In genomic region chr7:111026806-111027205, GRCh38 we compare ENCODE assay signal across 16 cellular contexts.
DNase-seq lines count a peak whose midpoint lies in the region; ATAC-seq and TF ChIP-seq lines count a peak whose summit lies in the region.
"Had no signal": no experiment of that assay in that cellular context is flagged by ENCODE, and none has a peak within 500 bp of the region (broad histone marks: within the 10 kb centered on the region; RNA-seq: fewer than 3 reads in every experiment).

No MANE protein-coding gene starts in this region.

- DNase-seq in CD4-positive, alpha-beta T cell = no peak
- no peak for DNase-seq in DND-41
- DNase-seq in NCI-H345 treated with DMSO at 0.1 percent for 48 hours (lab: John Stamatoyannopoulos, UW; ENCODE audit: unreplicated experiment) = peak; percentile 27
- DNase-seq in WERI-Rb-1 = no peak
- DNase-seq in effector CD8-positive, alpha-beta T cell (lab: John Stamatoyannopoulos, UW) = no peak
- DNase-seq in stimulated activated CD4-positive, alpha-beta T cell treated with anti-CD3 and anti-CD28 coated beads, Interleukin-4, amount 100 ng/mL, for 4 hours = no peak
- DNase-seq: activated CD8-positive, alpha-beta memory T cell treated with anti-CD3 and anti-CD28 coated beads, Interleukin-2, amount 50 U/mL, for 48 hours; foreskin melanocyte; GF-D8; NCI-H187 treated with DMSO at 0.1 percent for 48 hours; NCI-H774; posterior cingulate gyrus; thyroid gland had no signal

- H3K4me3 ChIP-seq in DND-41 (ENCODE audit: low read depth in 1 of 2, low read length in 2 of 2) (no peak overlapping the region), WERI-Rb-1 (ENCODE audit: low read depth, low read length) (no peak overlapping the region)
- H3K4me3 ChIP-seq: thyroid gland had no signal

- H3K79me2 ChIP-seq in DND-41 (ENCODE audit: insufficient read depth, low read length) = no peaks in the 10 kb centered on the region

- peaks cover 5% of the 10 kb centered on the region for H3K9me3 Mint-ChIP-seq in CD4-positive, alpha-beta T cell
- peaks cover 2% of the 10 kb centered on the region for H3K9me3 Mint-ChIP-seq in activated naive CD8-positive, alpha-beta T cell (ENCODE audit: low read depth)

- H3K27ac Mint-ChIP-seq in CD4-positive, alpha-beta T cell = peak overlapping the region; percentile 82
- H3K27ac Mint-ChIP-seq in activated naive CD8-positive, alpha-beta T cell = peak overlapping the region; percentile 99

- peaks cover 77% of the 10 kb centered on the region for H3K4me1 Mint-ChIP-seq in CD4-positive, alpha-beta T cell (ENCODE audit: low read depth)
- peaks cover 89% of the 10 kb centered on the region for H3K4me1 Mint-ChIP-seq in activated naive CD8-positive, alpha-beta T cell (ENCODE audit: low read depth)

- no peaks in the 10 kb centered on the region for H3K9me3 ChIP-seq in CD4-positive, alpha-beta T cell (ENCODE audit: control insufficient read depth, low read length)
- H3K9me3 ChIP-seq in DND-41 (ENCODE audit: insufficient read depth, low read length, severe bottlenecking) = no peaks in the 10 kb centered on the region
- no peaks in the 10 kb centered on the region for H3K9me3 ChIP-seq in WERI-Rb-1 (ENCODE audit: severe bottlenecking)
- H3K9me3 ChIP-seq: thyroid gland had no signal

- H3K4me2 ChIP-seq in DND-41 (ENCODE audit: insufficient read depth, low read length) = no peak overlapping the region

- peaks cover 10% of the 10 kb centered on the region for H3K36me3 Mint-ChIP-seq in CD4-positive, alpha-beta T cell (ENCODE audit: low read depth)
- H3K36me3 Mint-ChIP-seq in activated naive CD8-positive, alpha-beta T cell = peaks cover 11% of the 10 kb centered on the region

- peak overlapping the region; percentile 34 for H2AFZ ChIP-seq in DND-41 (ENCODE audit: low read depth, low read length)

- H3K27ac ChIP-seq in CD4-positive, alpha-beta T cell (ENCODE audit: low read depth, low read length) = no peak overlapping the region
- peak overlapping the region; percentile 88 for H3K27ac ChIP-seq in DND-41 (ENCODE audit: low read length)
- no peak overlapping the region for H3K27ac ChIP-seq in WERI-Rb-1
- H3K27ac ChIP-seq: thyroid gland, VCaP had no signal

- no peaks in the 10 kb centered on the region for H3K27me3 ChIP-seq in CD4-positive, alpha-beta T cell (ENCODE audit: control insufficient read depth, insufficient read depth, low read length)
- no peaks in the 10 kb centered on the region for H3K27me3 ChIP-seq in DND-41 (ENCODE audit: insufficient read depth, low read length, poor library complexity)
- H3K27me3 ChIP-seq in WERI-Rb-1 (ENCODE audit: insufficient read depth, low read depth, severe bottlenecking) = no peaks in the 10 kb centered on the region
- H3K27me3 ChIP-seq: thyroid gland had no signal

- H3K27me3 Mint-ChIP-seq in CD4-positive, alpha-beta T cell = no peaks in the 10 kb centered on the region
- no peaks in the 10 kb centered on the region for H3K27me3 Mint-ChIP-seq in activated naive CD8-positive, alpha-beta T cell

- no peak for TF ChIP-seq CTCF in CD4-positive, alpha-beta T cell (IDR thresholded peaks at IDR 0.05)
- TF ChIP-seq CTCF in DND-41 (IDR thresholded peaks at IDR 0.05; ENCODE audit: borderline replicate concordance, extremely low read depth, low read length, poor library complexity, severe bottlenecking) (no peak), WERI-Rb-1 (IDR thresholded peaks at IDR 0.05; ENCODE audit: low read depth, low read length) (no peak)

- H3K36me3 ChIP-seq in DND-41 (ENCODE audit: insufficient read depth, low read length) = no peaks in the 10 kb centered on the region
- no peaks in the 10 kb centered on the region for H3K36me3 ChIP-seq in WERI-Rb-1
- H3K36me3 ChIP-seq: thyroid gland had no signal

- CTCF ChIA-PET in CD4-positive, alpha-beta T cell (lab: Charles Lee) = no interaction called here

- no peak for ATAC-seq in CD4-positive, alpha-beta T cell (ENCODE audit: poor library complexity)
- ATAC-seq in DND-41 (ENCODE audit: insufficient read depth, low read depth) (no peak), HG03520 (IDR thresholded peaks at IDR 0.05; ENCODE audit: unreplicated experiment) (no peak)

- H3K4me1 ChIP-seq in DND-41 (ENCODE audit: insufficient read depth, low read length) = peaks cover 70% of the 10 kb centered on the region

- POLR2A ChIA-PET in CD4-positive, alpha-beta T cell (lab: Charles Lee) = interaction anchor here (0.7 to 7.8 kb wide), 2 partner anchors 55 to 90 kb away, joined by 3 to 63 read pairs; no protein-coding TSS in a partner anchor

- intact Hi-C loops in CD4-positive, alpha-beta T cell (cut with DNase I, micrococcal nuclease) = loop anchor here (5.0 to 10.0 kb wide), 3 partner anchors 35 to 50 kb away; no protein-coding TSS in a partner anchor

- H3K4me3 Mint-ChIP-seq in CD4-positive, alpha-beta T cell = no peak overlapping the region
- peak overlapping the region; percentile 63 for H3K4me3 Mint-ChIP-seq in activated naive CD8-positive, alpha-beta T cell

- no peaks in the 10 kb centered on the region for H4K20me1 ChIP-seq in DND-41 (ENCODE audit: insufficient read depth, low read length)

- no peak overlapping the region for H3K9ac ChIP-seq in DND-41 (ENCODE audit: low read depth, low read length)
